Comparison of ENCODE assay signal across 8 cellular contexts in the genomic region with DNA sequence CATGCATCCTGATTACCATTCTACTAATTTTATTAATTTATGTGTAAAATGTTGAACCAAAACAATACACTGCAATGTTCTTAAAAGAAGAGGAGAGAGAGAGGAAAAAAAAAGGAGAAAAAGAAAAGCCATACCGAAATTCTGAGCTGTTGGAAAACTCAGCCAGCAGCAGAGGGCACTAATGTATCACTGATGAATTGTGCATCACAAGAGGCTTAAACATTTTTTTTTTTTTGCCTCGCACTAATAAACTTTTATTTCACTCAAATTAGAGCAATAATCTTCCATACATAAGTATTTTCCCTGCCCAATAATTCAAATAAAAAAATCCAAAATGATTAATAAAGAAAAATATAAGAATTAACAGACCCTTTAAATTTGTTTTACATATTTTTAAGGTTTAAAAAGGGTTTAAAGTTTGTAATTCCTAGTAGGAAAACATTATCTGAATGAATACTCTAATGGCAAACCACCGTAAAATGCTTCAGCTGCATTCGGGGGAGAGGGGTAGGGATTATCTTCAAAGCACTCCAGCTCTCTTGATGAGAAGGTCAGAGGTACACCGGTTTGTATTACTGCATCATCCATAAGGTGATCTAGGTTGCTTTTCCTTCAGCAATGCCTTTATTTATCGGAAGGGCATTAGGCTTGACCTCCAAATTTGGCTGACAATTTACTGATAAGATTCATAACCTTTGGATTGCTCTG. TPM values are rescaled to one million over a fixed set of nuclear protein-coding genes. Genes with fewer than 3 reads are reported as not detected.
DNase-seq lines count a peak whose midpoint lies in the region; ATAC-seq and TF ChIP-seq lines count a peak whose summit lies in the region.

No MANE protein-coding gene starts in this region.

- TF ChIP-seq CTCF in GM12874 (IDR thresholded peaks at IDR 0.05; ENCODE audit: insufficient read depth, low read depth, low read length) = peak; percentile 19; the same call in 1 of the 2 replicates
- peak in 1 of 3 donors; percentile 6 for TF ChIP-seq CTCF in omental fat pad (IDR thresholded peaks at IDR 0.05)

- DNase-seq in CD1c-positive myeloid dendritic cell (ENCODE audit: extremely low spot score) (peak; percentile 11), NCI-H748 (lab: John Stamatoyannopoulos, UW; ENCODE audit: unreplicated experiment) (peak; percentile 56), middle frontal gyrus (ENCODE audit: extremely low spot score, low spot score) (peak; percentile 22), omental fat pad (ENCODE audit: low spot score) (no peak)
- peak; percentile 5 for DNase-seq in central memory CD4-positive, alpha-beta T cell

- ATAC-seq in GM21717 (IDR thresholded peaks at IDR 0.05; ENCODE audit: unreplicated experiment) (no peak), omental fat pad (ENCODE audit: low FRiP score) (no peak), HG03196 (IDR thresholded peaks at IDR 0.05; ENCODE audit: unreplicated experiment) (no peak)

RNA-seq across cellular contexts. Expression of gene ATP23, which starts 41.9 kb away (rescaled TPM):
- total RNA-seq in omental fat pad = 10 to 100 TPM in 2 of 4 donors, 1 to 10 TPM in 2; 3.6 to 18.3 (median 7.9) TPM
